Comparison of ENCODE assay signal across 24 cellular contexts in the genomic region with DNA sequence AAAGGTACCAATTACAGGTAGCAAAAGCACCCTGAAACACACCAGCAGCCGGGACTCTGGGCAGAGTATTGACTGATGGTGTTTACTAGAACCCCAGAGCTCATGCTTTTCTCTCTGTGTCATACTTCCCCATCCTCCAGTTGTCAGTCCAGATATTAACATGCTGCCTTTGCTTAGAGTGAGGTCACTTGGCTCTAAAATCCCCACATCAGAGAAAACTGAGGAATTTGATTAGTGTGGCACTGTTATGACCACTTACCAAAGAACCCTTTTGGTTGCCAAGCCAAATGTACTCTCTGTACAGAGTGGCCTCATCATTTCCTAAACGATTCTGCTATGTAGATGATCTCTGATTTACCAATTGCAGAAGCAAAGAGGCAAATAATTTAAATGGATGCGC.
A peak's percentile ranks its signal among the peaks of the same experiment; 100 is the strongest.
DNase-seq lines count a peak whose midpoint lies in the region; ATAC-seq and TF ChIP-seq lines count a peak whose summit lies in the region.
"Had no signal": no experiment of that assay in that cellular context is flagged by ENCODE, and none has a peak within 500 bp of the region (broad histone marks: within the 10 kb centered on the region; RNA-seq: fewer than 3 reads in every experiment).

No MANE protein-coding gene starts in this region.

- no peak for ATAC-seq in GM21737 (IDR thresholded peaks at IDR 0.05; ENCODE audit: unreplicated experiment)
- ATAC-seq: left lung, sciatic nerve, T-cell had no signal

- no peak overlapping the region for H2BK15ac ChIP-seq in mesenchymal stem cell (ENCODE audit: low read depth, poor library complexity, severe bottlenecking)

- TF ChIP-seq CTCF in astrocyte of the spinal cord (IDR thresholded peaks at IDR 0.05; ENCODE audit: low read depth, low read length): no peak
- TF ChIP-seq CTCF in GM13977 (IDR thresholded peaks at IDR 0.05; ENCODE audit: extremely low read depth, insufficient read depth, missing control alignments): no peak

- no peak overlapping the region for H4K8ac ChIP-seq in mesenchymal stem cell (ENCODE audit: low read length)

- WGBS in mesenchymal stem cell: 69% methylated on average over 3 of the region's 3 CpGs

- H3K18ac ChIP-seq in mesenchymal stem cell (ENCODE audit: low read depth in 1 of 2, low read length in 2 of 2): no peak overlapping the region

- in situ Hi-C loops in astrocyte of the spinal cord (cut with HindIII; ENCODE audit: low sequenced_read_pairs): no loop called here
- in situ Hi-C loops in GM13977 (cut with MboI; ENCODE audit: low pct_unique_long_range_greater_than_20kb, low sequenced_read_pairs, unreplicated experiment): loop anchor here (25.0 kb wide), 1 partner anchor 113 kb away; no protein-coding TSS in a partner anchor

- peak; percentile 34 for DNase-seq in AG08396 (ENCODE audit: low spot score)
- DNase-seq in M059J (ENCODE audit: low read depth): peak; percentile 78
- DNase-seq in astrocyte of the spinal cord (ENCODE audit: low read depth, low spot score): peak; percentile 86
- DNase-seq in mesenchymal stem cell: peak; percentile 12
- DNase-seq in activated CD4-positive, alpha-beta T cell treated with anti-CD3 and anti-CD28 coated beads, Interleukin-2, amount 50 U/mL, for 1 hour: no peak
- no peak for DNase-seq in activated CD8-positive, alpha-beta memory T cell treated with anti-CD3 and anti-CD28 coated beads, Interleukin-2, amount 50 U/mL, for 48 hours
- DNase-seq in GM13977 (ENCODE audit: low spot score): no peak
- DNase-seq: activated CD4-positive, alpha-beta T cell treated with anti-CD3 and anti-CD28 coated beads for 48 hours; activated effector memory CD4-positive, alpha-beta T cell treated with Interleukin-2 at 50 U/mL for 16 hours; adrenal gland; CD8-positive, alpha-beta memory T cell; DMS53; effector CD8-positive, alpha-beta T cell; H7; left lung; midbrain; NCI-H1436; NCI-H69; SHP77 treated with DMSO at 0.1 percent for 48 hours; T-cell; testis had no signal

- peaks cover 15 to 19% of the 10 kb centered on the region in 2 experiments for H3K27me3 ChIP-seq in mesenchymal stem cell (ENCODE audit: control insufficient read depth in 1 of 2, insufficient read depth in 1 of 2, low read length in 2 of 2)
- H3K27me3 ChIP-seq: adrenal gland, left lung, testis had no signal

- H3K14ac ChIP-seq in mesenchymal stem cell (ENCODE audit: low read length in 2 of 2): no peak overlapping the region

- H3K23ac ChIP-seq in mesenchymal stem cell (ENCODE audit: low read length in 2 of 2): no peak overlapping the region

- no peak overlapping the region for H3K27ac ChIP-seq in mesenchymal stem cell (ENCODE audit: low read length, poor library complexity, severe bottlenecking)
- H3K27ac ChIP-seq: adrenal gland, left lung, parathyroid adenoma, testis had no signal

- H3K9me3 ChIP-seq in mesenchymal stem cell (ENCODE audit: control insufficient read depth, low read length): no peaks in the 10 kb centered on the region
- H3K9me3 ChIP-seq: adrenal gland, left lung, testis had no signal

- H3K79me1 ChIP-seq in mesenchymal stem cell (replicated peaks; ENCODE audit: low read length, poor library complexity, severe bottlenecking): no peaks in the 10 kb centered on the region

- H4K91ac ChIP-seq in mesenchymal stem cell (ENCODE audit: low read length): no peak overlapping the region

- no peak overlapping the region for H2BK5ac ChIP-seq in mesenchymal stem cell (ENCODE audit: low read depth, low read length, poor library complexity, severe bottlenecking)

- H3K4ac ChIP-seq in mesenchymal stem cell (ENCODE audit: low read depth in 1 of 2, low read length in 2 of 2): no peak overlapping the region

- H3K9ac ChIP-seq in mesenchymal stem cell (ENCODE audit: low read length): no peak overlapping the region
- H3K9ac ChIP-seq: parathyroid adenoma had no signal

- H3K4me1 ChIP-seq in mesenchymal stem cell (ENCODE audit: control insufficient read depth, insufficient read depth, low read depth, low read length): no peaks in the 10 kb centered on the region
- H3K4me1 ChIP-seq: adrenal gland, left lung, parathyroid adenoma, testis had no signal

- no peak overlapping the region for H3K4me2 ChIP-seq in mesenchymal stem cell (ENCODE audit: low read length, poor library complexity, severe bottlenecking)

- no peak overlapping the region for H2BK120ac ChIP-seq in mesenchymal stem cell (ENCODE audit: low read depth, low read length)

- no peaks in the 10 kb centered on the region for H3K36me3 ChIP-seq in mesenchymal stem cell (ENCODE audit: control insufficient read depth in 1 of 2, insufficient read depth in 2 of 2, low read depth in 1 of 2, low read length in 2 of 2)
- H3K36me3 ChIP-seq: adrenal gland, left lung had no signal

- no peak overlapping the region for H2AFZ ChIP-seq in mesenchymal stem cell (ENCODE audit: low read depth, low read length)
- H2AFZ ChIP-seq: parathyroid adenoma had no signal

- no peak overlapping the region for H2BK12ac ChIP-seq in mesenchymal stem cell (ENCODE audit: low read length in 2 of 2)

- H3K4me3 ChIP-seq in astrocyte of the spinal cord (ENCODE audit: low read depth, low read length) (no peak overlapping the region), mesenchymal stem cell (ENCODE audit: insufficient read depth in 1 of 2, low read depth in 1 of 2, low read length in 2 of 2) (peak overlapping the region in 1 of 2 experiments; percentile 17)
- H3K4me3 ChIP-seq: adrenal gland, left lung, testis had no signal

- H2AK5ac ChIP-seq in mesenchymal stem cell (ENCODE audit: low read length, severe bottlenecking): no peak overlapping the region

Comparison
In these comparisons a context has a peak if more than half of its experiments do, and no peak if none do; other contexts are left out.
1. DNase-seq: peak in AG08396 (single experiment), M059J (single experiment), astrocyte of the spinal cord (single experiment) and mesenchymal stem cell (single experiment); none in activated CD4-positive, alpha-beta T cell treated with anti-CD3 and anti-CD28 coated beads, Interleukin-2, amount 50 U/mL, for 1 hour (single experiment), activated CD8-positive, alpha-beta memory T cell treated with anti-CD3 and anti-CD28 coated beads, Interleukin-2, amount 50 U/mL, for 48 hours (single experiment) and GM13977 (single experiment).